Comparison of ENCODE assay signal across 8 cellular contexts in genomic region chr2:64017811-64018714, GRCh38. TPM values are rescaled to one million over a fixed set of nuclear protein-coding genes. Genes with fewer than 3 reads are reported as not detected.
DNase-seq lines count a peak whose midpoint lies in the region; ATAC-seq and TF ChIP-seq lines count a peak whose summit lies in the region.

No MANE protein-coding gene starts in this region.

- 30% methylated on average over 22 of the region's 22 CpGs for WGBS in HUES64
- WGBS in mesenchymal stem cell: 18% methylated on average over 17 of the region's 22 CpGs
- WGBS in urinary bladder: 6% methylated on average over 22 of the region's 22 CpGs

- DNase-seq in DMS 273 treated with DMSO at 0.1 percent for 48 hours (lab: John Stamatoyannopoulos, UW) (peak; percentile 17), RWPE1 (ENCODE audit: low spot score) (no peak), mesenchymal stem cell (peak; percentile 72), germinal center (ENCODE audit: low spot score) (no peak)

- no peak overlapping the region for H2BK15ac ChIP-seq in mesenchymal stem cell (ENCODE audit: low read depth, poor library complexity, severe bottlenecking)

- peak overlapping the region; percentile 98 for H4K8ac ChIP-seq in mesenchymal stem cell (ENCODE audit: low read length)

- H4K91ac ChIP-seq in mesenchymal stem cell (ENCODE audit: low read length): no peak overlapping the region

- H2BK120ac ChIP-seq in mesenchymal stem cell (ENCODE audit: low read depth, low read length): no peak overlapping the region

- ATAC-seq in GM19395 (IDR thresholded peaks at IDR 0.05; ENCODE audit: unreplicated experiment): no peak

- H3K4me3 ChIP-seq in HUES64 (ENCODE audit: low read length) (peak overlapping the region; percentile 86), duodenal mucosa (ENCODE audit: low read depth in 1 of 2, low read length in 2 of 2) (peak overlapping the region; percentile 78 to 90), mesenchymal stem cell (ENCODE audit: insufficient read depth in 1 of 2, low read depth in 1 of 2, low read length in 2 of 2) (peak overlapping the region; percentile 83 to 89), urinary bladder (ENCODE audit: low read depth, low read length) (peak overlapping the region; percentile 86)

- POLR2A ChIA-PET in RWPE1 (lab: Yijun Ruan, JAX; ENCODE audit: low non-redundant PET): interaction anchor here (0.6 kb wide), 2 partner anchors 337 to 628 kb away, joined by 3 read pairs; no protein-coding TSS in a partner anchor

- H3K9me3 ChIP-seq in HUES64 (ENCODE audit: insufficient read depth, low read depth, low read length): no peaks in the 10 kb centered on the region
- H3K9me3 ChIP-seq in duodenal mucosa (ENCODE audit: control insufficient read depth in 1 of 2, low read length in 2 of 2): no peaks in the 10 kb centered on the region
- no peaks in the 10 kb centered on the region for H3K9me3 ChIP-seq in mesenchymal stem cell (ENCODE audit: control insufficient read depth, low read length)

- H2AK5ac ChIP-seq in mesenchymal stem cell (ENCODE audit: low read length, severe bottlenecking): no peak overlapping the region

- no peak overlapping the region for H3K14ac ChIP-seq in mesenchymal stem cell (ENCODE audit: low read length in 2 of 2)

- CTCF ChIA-PET in RWPE1 (lab: Yijun Ruan, JAX): interaction anchor here (0.7 kb wide), 1 partner anchor 196 kb away, joined by 4 read pairs; no protein-coding TSS in a partner anchor

- peak overlapping the region; percentile 37 to 98 for H3K18ac ChIP-seq in mesenchymal stem cell (ENCODE audit: low read depth in 1 of 2, low read length in 2 of 2)

- no peak for TF ChIP-seq CTCF in RWPE1 (conservative IDR thresholded peaks at IDR 0.05; ENCODE audit: low read depth)

- H2BK12ac ChIP-seq in mesenchymal stem cell (ENCODE audit: low read length in 2 of 2): no peak overlapping the region

- H3K9ac ChIP-seq in HUES64 (ENCODE audit: low read depth, low read length) (peak overlapping the region; percentile 75), duodenal mucosa (ENCODE audit: low read depth in 1 of 2, low read length in 2 of 2) (peak overlapping the region; percentile 67 to 81), mesenchymal stem cell (ENCODE audit: low read length) (peak overlapping the region; percentile 98)

- H3K27me3 ChIP-seq in HUES64 (ENCODE audit: insufficient read depth, low read length) (no peaks in the 10 kb centered on the region), duodenal mucosa (ENCODE audit: control insufficient read depth in 1 of 2, insufficient read depth in 2 of 2, low read length in 2 of 2) (no peaks in the 10 kb centered on the region), mesenchymal stem cell (ENCODE audit: control insufficient read depth in 1 of 2, insufficient read depth in 1 of 2, low read length in 2 of 2) (no peaks in the 10 kb centered on the region)

- no peak overlapping the region for H2BK5ac ChIP-seq in mesenchymal stem cell (ENCODE audit: low read depth, low read length, poor library complexity, severe bottlenecking)

- H3K23ac ChIP-seq in mesenchymal stem cell (ENCODE audit: low read length in 2 of 2): no peak overlapping the region

- no peaks in the 10 kb centered on the region for H3K79me1 ChIP-seq in mesenchymal stem cell (replicated peaks; ENCODE audit: low read length, poor library complexity, severe bottlenecking)

- no peak overlapping the region for H2AFZ ChIP-seq in mesenchymal stem cell (ENCODE audit: low read depth, low read length)

- no peaks in the 10 kb centered on the region for H3K36me3 ChIP-seq in HUES64 (ENCODE audit: insufficient read depth, low read length)
- no peaks in the 10 kb centered on the region for H3K36me3 ChIP-seq in duodenal mucosa (ENCODE audit: control insufficient read depth in 1 of 2, insufficient read depth in 2 of 2, low read length in 2 of 2)
- H3K36me3 ChIP-seq in mesenchymal stem cell (ENCODE audit: control insufficient read depth in 1 of 2, insufficient read depth in 2 of 2, low read depth in 1 of 2, low read length in 2 of 2): no peaks in the 10 kb centered on the region
- no peaks in the 10 kb centered on the region for H3K36me3 ChIP-seq in urinary bladder (ENCODE audit: insufficient read depth)

- peak overlapping the region; percentile 76 for H3K4me2 ChIP-seq in mesenchymal stem cell (ENCODE audit: low read length, poor library complexity, severe bottlenecking)

- H3K4ac ChIP-seq in mesenchymal stem cell (ENCODE audit: low read depth in 1 of 2, low read length in 2 of 2): no peak overlapping the region

- H3K27ac ChIP-seq in HUES64 (ENCODE audit: low read depth, low read length) (no peak overlapping the region), RWPE1 (peak overlapping the region; percentile 91), duodenal mucosa (ENCODE audit: low read depth, low read length) (peak overlapping the region; percentile 92), mesenchymal stem cell (ENCODE audit: low read length, poor library complexity, severe bottlenecking) (peak overlapping the region; percentile 89), urinary bladder (ENCODE audit: low read depth) (peak overlapping the region; percentile 99)

- H3K4me1 ChIP-seq in HUES64 (ENCODE audit: insufficient read depth, low read length): peaks cover 6% of the 10 kb centered on the region; the same call in 1 of the 2 replicates
- H3K4me1 ChIP-seq in duodenal mucosa (ENCODE audit: control insufficient read depth in 1 of 2, insufficient read depth in 2 of 2, low read length in 2 of 2): peaks cover 7 to 25% of the 10 kb centered on the region in 2 donors
- peaks cover 2% of the 10 kb centered on the region for H3K4me1 ChIP-seq in mesenchymal stem cell (ENCODE audit: control insufficient read depth, insufficient read depth, low read depth, low read length)
- no peaks in the 10 kb centered on the region for H3K4me1 ChIP-seq in urinary bladder (ENCODE audit: insufficient read depth)

RNA-seq across cellular contexts. Expression of gene VPS54, which starts 1.2 kb away (rescaled TPM):
- 11.3 TPM for polyA plus RNA-seq in HUES64 (2013, experiment 1 of 2)
- polyA plus RNA-seq in HUES64 (2013, experiment 2 of 2): 15.2 TPM
- polyA plus RNA-seq in mesenchymal stem cell (2013, experiment 1 of 2): 14.1 TPM
- 15.1 TPM for polyA plus RNA-seq in mesenchymal stem cell (2013, experiment 2 of 2)
- 64.4 TPM for total RNA-seq in urinary bladder
- polyA plus RNA-seq in urinary bladder: 14.0 TPM

Comparison
In these comparisons a context has a peak if more than half of its experiments do, and no peak if none do; other contexts are left out.
1. DNase-seq: peak in DMS 273 treated with DMSO at 0.1 percent for 48 hours (single experiment) and mesenchymal stem cell (single experiment); none in RWPE1 (single experiment) and germinal center (single experiment).
2. Peak in every context shown above with its lines, with median percentiles within 50 percentile points of each other: H3K4me3 ChIP-seq and H3K9ac ChIP-seq.